In genomic region chr2:134869941-134870736, GRCh38 we compare ENCODE assay signal across 1 cellular context.
TF ChIP-seq lines count a peak whose summit lies in the region.

No MANE protein-coding gene starts in this region.

TF ChIP-seq in IMR-90, 13 proteins besides CTCF, POLR2A, EP300 and RAD21 (continued from another document):
- TF ChIP-seq MXI1 (IDR thresholded peaks at IDR 0.05; ENCODE audit: borderline replicate concordance, low read depth, low read length) = no peak
- TF ChIP-seq ELK1 (IDR thresholded peaks at IDR 0.05; ENCODE audit: borderline replicate concordance, low read depth, low read length) = no peak
- TF ChIP-seq NFE2L2 (IDR thresholded peaks at IDR 0.05; ENCODE audit: low read depth, low read length) = no peak
- TF ChIP-seq RCOR1 (IDR thresholded peaks at IDR 0.05; ENCODE audit: insufficient replicate concordance, low read length) = no peak
- TF ChIP-seq FOS (IDR thresholded peaks at IDR 0.05; ENCODE audit: low read depth, low read length) = no peak
TF ChIP-seq in IMR-90: peak in this region for 0.
